ENCODE assay signal across 8 cellular contexts in the genomic region with DNA sequence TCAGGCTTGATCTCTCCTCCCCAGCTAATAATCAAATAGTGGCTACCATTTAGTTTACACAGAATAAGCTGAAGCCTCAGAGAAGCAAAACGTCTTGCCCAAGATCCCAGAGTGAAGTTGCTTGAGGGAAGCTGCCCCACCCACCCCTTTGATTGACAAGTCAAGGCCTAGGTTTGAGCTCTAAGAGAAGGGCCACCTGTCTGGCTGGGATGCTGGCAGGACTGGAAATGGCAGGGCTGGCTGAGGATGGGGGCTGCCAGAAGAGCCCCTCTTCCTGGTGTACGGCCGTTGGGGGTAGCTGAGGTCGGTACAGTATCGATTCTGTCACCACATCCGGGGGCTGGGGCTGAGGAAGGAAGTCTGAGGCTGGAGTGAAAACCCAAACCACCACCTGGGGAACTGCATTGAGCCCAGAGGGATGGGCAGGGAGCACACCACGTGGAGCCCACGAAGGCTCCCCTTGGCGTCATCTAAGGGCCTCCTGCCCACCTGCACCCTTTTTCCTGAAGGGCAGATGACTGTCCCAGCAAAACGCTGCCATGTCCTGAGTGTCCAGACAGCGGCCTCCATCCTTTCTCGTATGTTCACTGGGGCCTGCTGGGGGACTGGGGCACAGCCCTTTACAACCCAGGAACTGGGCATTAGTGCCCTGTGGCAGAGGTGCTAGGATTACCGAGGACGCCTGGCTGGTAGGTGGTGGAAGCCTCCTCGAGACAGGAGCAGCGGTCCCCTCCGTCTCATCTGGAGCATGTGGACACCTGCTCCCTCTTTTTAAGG. TPM values are rescaled to one million over a fixed set of nuclear protein-coding genes. Genes with fewer than 3 reads are reported as not detected.
DNase-seq lines count a peak whose midpoint lies in the region; ATAC-seq and TF ChIP-seq lines count a peak whose summit lies in the region.

No MANE protein-coding gene starts in this region.

- H3K27ac Mint-ChIP-seq in CD4-positive, CD25-positive, alpha-beta regulatory T cell = peak overlapping the region; percentile 87 to 98 (median 94)
- peak overlapping the region; percentile 95 for H3K27ac Mint-ChIP-seq in HFFc6

- no peaks in the 10 kb centered on the region for H3K9me3 ChIP-seq in CD4-positive, CD25-positive, alpha-beta regulatory T cell (ENCODE audit: control insufficient read depth in 2 of 2, low read length in 2 of 2)
- H3K9me3 ChIP-seq in mononuclear cell (ENCODE audit: low read depth, low read length) = no peaks in the 10 kb centered on the region

- H3K27me3 ChIP-seq in CD4-positive, CD25-positive, alpha-beta regulatory T cell (ENCODE audit: control insufficient read depth, insufficient read depth, low read length) = no peaks in the 10 kb centered on the region
- no peaks in the 10 kb centered on the region for H3K27me3 ChIP-seq in mononuclear cell (ENCODE audit: insufficient read depth, low read length)

- H3K4me3 Mint-ChIP-seq in CD4-positive, CD25-positive, alpha-beta regulatory T cell = peak overlapping the region; percentile 95 to 100 (median 96)
- peak overlapping the region; percentile 94; the same call in 1 of the 2 replicates for H3K4me3 Mint-ChIP-seq in HFFc6

- H3K4me3 ChIP-seq in CD4-positive, CD25-positive, alpha-beta regulatory T cell (ENCODE audit: low read depth, low read length) = peak overlapping the region; percentile 84
- H3K4me3 ChIP-seq in mononuclear cell (ENCODE audit: low read length) = peak overlapping the region; percentile 88

- H3K4me1 ChIP-seq in CD4-positive, CD25-positive, alpha-beta regulatory T cell (ENCODE audit: control insufficient read depth, insufficient read depth, low read length, poor library complexity, severe bottlenecking) = peaks cover 54% of the 10 kb centered on the region
- peaks cover 76% of the 10 kb centered on the region for H3K4me1 ChIP-seq in mononuclear cell (ENCODE audit: insufficient read depth, low read length)

- peak; percentile 62 to 85 (median 65) for DNase-seq in CD4-positive, CD25-positive, alpha-beta regulatory T cell
- no peak for DNase-seq in HFFc6
- DNase-seq in SW480 (ENCODE audit: low spot score) = peak; percentile 64
- peak; percentile 6 for DNase-seq in activated naive CD8-positive, alpha-beta T cell treated with anti-CD3 and anti-CD28 coated beads, Interleukin-2, amount 50 U/mL, for 16 hours (ENCODE audit: low read depth, low spot score)
- DNase-seq in NCI-H146 (lab: John Stamatoyannopoulos, UW) = no peak

- peaks cover 4 to 56% (median 27%) of the 10 kb centered on the region in 4 donors for H3K4me1 Mint-ChIP-seq in CD4-positive, CD25-positive, alpha-beta regulatory T cell
- H3K4me1 Mint-ChIP-seq in HFFc6 (ENCODE audit: low read depth) = peaks cover 20% of the 10 kb centered on the region

- peaks cover 13% of the 10 kb centered on the region for H3K36me3 ChIP-seq in CD4-positive, CD25-positive, alpha-beta regulatory T cell (ENCODE audit: control insufficient read depth, insufficient read depth, low read length)

- peak; percentile 24 to 29 for ATAC-seq in CD4-positive, CD25-positive, alpha-beta regulatory T cell (ENCODE audit: low read depth in 2 of 2)
- ATAC-seq in GM19395 (IDR thresholded peaks at IDR 0.05; ENCODE audit: unreplicated experiment) = no peak

- TF ChIP-seq CTCF in HFFc6 (IDR thresholded peaks at IDR 0.05) = no peak

- peak overlapping the region; percentile 92 for H3K27ac ChIP-seq in CD4-positive, CD25-positive, alpha-beta regulatory T cell (ENCODE audit: insufficient read depth, low read length, poor library complexity, severe bottlenecking)
- peak overlapping the region; percentile 3 for H3K27ac ChIP-seq in temporal lobe (ENCODE audit: low read depth, low read length)

- H3K9me3 Mint-ChIP-seq in CD4-positive, CD25-positive, alpha-beta regulatory T cell = no peaks in the 10 kb centered on the region
- H3K9me3 Mint-ChIP-seq in HFFc6 = no peaks in the 10 kb centered on the region

- peaks cover 8% of the 10 kb centered on the region for H3K36me3 Mint-ChIP-seq in CD4-positive, CD25-positive, alpha-beta regulatory T cell
- H3K36me3 Mint-ChIP-seq in HFFc6 (ENCODE audit: low read depth) = 0 out of 2 replicates have a peak, but pooled peaks cover 5% of the 10 kb centered on the region

- no peaks in the 10 kb centered on the region for H3K27me3 Mint-ChIP-seq in CD4-positive, CD25-positive, alpha-beta regulatory T cell
- H3K27me3 Mint-ChIP-seq in HFFc6 (ENCODE audit: insufficient read depth) = peaks cover 2% of the 10 kb centered on the region; the same call in 1 of the 2 replicates

RNA-seq across cellular contexts. Expression of gene PRKD2, which starts 1.4 kb away (rescaled TPM):
- total RNA-seq in CD4-positive, CD25-positive, alpha-beta regulatory T cell = 171 TPM
- 10 to 100 TPM; 37.0 to 54.5 (median 44.7) TPM for polyA plus RNA-seq in CD4-positive, CD25-positive, alpha-beta regulatory T cell
- total RNA-seq in HFFc6 (2021; fragmentation: NEBNext Ultra II Directional; extraction: Animal tissue kit (Norgen Biotek cat#: 25700)) = 10 to 100 TPM; 35.3 to 42.2 (median 38.4) TPM
- total RNA-seq in mononuclear cell = 25.2 TPM
- 8.9 TPM for total RNA-seq in temporal lobe

RNA-seq across cellular contexts. Expression of gene FKRP, which starts 27.5 kb away (rescaled TPM):
- 18.7 TPM for total RNA-seq in CD4-positive, CD25-positive, alpha-beta regulatory T cell
- polyA plus RNA-seq in CD4-positive, CD25-positive, alpha-beta regulatory T cell = 1 to 10 TPM; 2.7 to 4.9 (median 3.5) TPM
- total RNA-seq in HFFc6 (2021; fragmentation: NEBNext Ultra II Directional; extraction: Animal tissue kit (Norgen Biotek cat#: 25700)) = 10 to 100 TPM; 31.4 to 36.8 (median 33.2) TPM
- total RNA-seq in mononuclear cell = 12.4 TPM
- 8.6 TPM for total RNA-seq in temporal lobe

RNA-seq across cellular contexts. Expression of gene STRN4, which starts 27.9 kb away (rescaled TPM):
- 121 TPM for total RNA-seq in CD4-positive, CD25-positive, alpha-beta regulatory T cell
- polyA plus RNA-seq in CD4-positive, CD25-positive, alpha-beta regulatory T cell = 10 to 100 TPM; 11.9 to 16.7 (median 15.0) TPM
- 10 to 100 TPM; 53.6 to 60.8 (median 58.3) TPM for total RNA-seq in HFFc6 (2021; fragmentation: NEBNext Ultra II Directional; extraction: Animal tissue kit (Norgen Biotek cat#: 25700))
- total RNA-seq in mononuclear cell = 66.0 TPM
- total RNA-seq in temporal lobe = 89.5 TPM

RNA-seq across cellular contexts. Expression of gene DACT3, which starts 57.4 kb away (rescaled TPM):
- total RNA-seq in CD4-positive, CD25-positive, alpha-beta regulatory T cell = not detected
- not detected for polyA plus RNA-seq in CD4-positive, CD25-positive, alpha-beta regulatory T cell
- 10 to 100 TPM; 12.6 to 17.2 (median 15.5) TPM for total RNA-seq in HFFc6 (2021; fragmentation: NEBNext Ultra II Directional; extraction: Animal tissue kit (Norgen Biotek cat#: 25700))
- total RNA-seq in mononuclear cell (0.63 TPM), temporal lobe (14.5 TPM)

Comparison
In these comparisons a context has a peak if more than half of its experiments do, and no peak if none do; other contexts are left out.
1. DNase-seq: peak in CD4-positive, CD25-positive, alpha-beta regulatory T cell (3 of 3), SW480 (single experiment) and activated naive CD8-positive, alpha-beta T cell treated with anti-CD3 and anti-CD28 coated beads, Interleukin-2, amount 50 U/mL, for 16 hours (single experiment); none in HFFc6 (single experiment) and NCI-H146 (single experiment).